Comparison of ENCODE assay signal across 8 cellular contexts in genomic region chr10:62050941-62051433, GRCh38.
DNase-seq lines count a peak whose midpoint lies in the region; ATAC-seq and TF ChIP-seq lines count a peak whose summit lies in the region.

No MANE protein-coding gene starts in this region.

- H3K4me3 ChIP-seq in WI38 (ENCODE audit: low read depth, low read length): peak overlapping the region; percentile 98
- H3K4me3 ChIP-seq in cardiac fibroblast (replicated peaks in 1 of 2; ENCODE audit: low read depth in 2 of 2, low read length in 2 of 2): peak overlapping the region; percentile 67 to 71

- ATAC-seq in HG03175 (IDR thresholded peaks at IDR 0.05; ENCODE audit: unreplicated experiment): peak; percentile 44

- no peak for TF ChIP-seq CTCF in WI38 (IDR thresholded peaks at IDR 0.05; ENCODE audit: low read depth, low read length)
- no peak for TF ChIP-seq CTCF in cardiac fibroblast (IDR thresholded peaks at IDR 0.05; ENCODE audit: low read depth, low read length)

- DNase-seq in NK-92 treated with Interleukin-12 subunit alpha and Interleukin-12 subunit beta, amount 100 ng/mL, for 24 hours (lab: John Stamatoyannopoulos, UW): peak; percentile 50
- DNase-seq in NK-92 (lab: John Stamatoyannopoulos, UW; ENCODE audit: unreplicated experiment) (no peak), cardiac fibroblast (ENCODE audit: low read depth in 2 of 2) (peak; percentile 95 to 98), medulla oblongata (ENCODE audit: extremely low spot score) (peak; percentile 68), NCI-H2029 (lab: John Stamatoyannopoulos, UW) (no peak)
- peak; percentile 22 for DNase-seq in stimulated activated CD8-positive, alpha-beta memory T cell treated with anti-CD3 and anti-CD28 coated beads, Interleukin-15, amount 100 ng/mL, for 1 hour (ENCODE audit: low read depth)

Comparison
In these comparisons a context has a peak if more than half of its experiments do, and no peak if none do; other contexts are left out.
1. DNase-seq: peak in NK-92 treated with Interleukin-12 subunit alpha and Interleukin-12 subunit beta, amount 100 ng/mL, for 24 hours (single experiment), cardiac fibroblast (2 of 2), medulla oblongata (single experiment) and stimulated activated CD8-positive, alpha-beta memory T cell treated with anti-CD3 and anti-CD28 coated beads, Interleukin-15, amount 100 ng/mL, for 1 hour (single experiment); none in NK-92 (single experiment) and NCI-H2029 (single experiment).